Comparison of ENCODE assay signal across 20 cellular contexts in genomic region chrX:131789664-131790063, GRCh38.
DNase-seq lines count a peak whose midpoint lies in the region; ATAC-seq, FAIRE-seq and TF ChIP-seq lines count a peak whose summit lies in the region.
"Had no signal": no experiment of that assay in that cellular context is flagged by ENCODE, and none has a peak within 500 bp of the region (broad histone marks: within the 10 kb centered on the region; RNA-seq: fewer than 3 reads in every experiment).

No MANE protein-coding gene starts in this region.

- no peak for DNase-seq in GM12892 (ENCODE audit: insufficient read length)
- DNase-seq in pons (ENCODE audit: low spot score), result no peak
- no peak for DNase-seq in GM19238 (ENCODE audit: insufficient read length, low spot score)
- DNase-seq in cortex of kidney (lab: John Stamatoyannopoulos, UW), result no peak
- no peak for DNase-seq in NCI-H187 treated with DMSO at 0.1 percent for 48 hours (lab: John Stamatoyannopoulos, UW)
- DNase-seq: ACHN; activated gamma-delta T cell treated with Interleukin-2 at 50 U/mL for 16 hours; CD8-positive, alpha-beta memory T cell; H7; hippocampal formation; KG1; NCI-H1417 treated with DMSO at 0.1 percent for 48 hours; stimulated activated naive CD8-positive, alpha-beta T cell treated with anti-CD3 and anti-CD28 coated beads, Interleukin-15, Interleukin-2, amounts not matched to agents 100 U/mL and 50 U/mL, for 24 hours had no signal

- FAIRE-seq in GM12892 (lab: Jason Lieb, UNC), result peak; percentile 84
- FAIRE-seq: G401.6, urothelium cell line had no signal

- ATAC-seq in GM19351 (IDR thresholded peaks at IDR 0.05; ENCODE audit: unreplicated experiment), result peak; percentile 48
- peak; percentile 64 for ATAC-seq in HG02798 (IDR thresholded peaks at IDR 0.05; ENCODE audit: poor library complexity, unreplicated experiment)
- peak; percentile 35 for ATAC-seq in HG03520 (IDR thresholded peaks at IDR 0.05; ENCODE audit: unreplicated experiment)
- ATAC-seq: left lobe of liver; Panc1; stimulated activated naive CD8-positive, alpha-beta T cell treated with anti-CD3 and anti-CD28 coated beads, Interleukin-15, Interleukin-2, amounts not matched to agents 100 U/mL and 50 U/mL, for 24 hours had no signal

- no peak for TF ChIP-seq POLR2A in GM12892 (IDR thresholded peaks at IDR 0.05; ENCODE audit: low read depth, low read length)
